13 cellular contexts compared by ENCODE assay signal in genomic region chr14:101858791-101859537, GRCh38.
A peak's percentile ranks its signal among the peaks of the same experiment; 100 is the strongest.
DNase-seq lines count a peak whose midpoint lies in the region; ATAC-seq, FAIRE-seq and TF ChIP-seq lines count a peak whose summit lies in the region.
"Had no signal": no experiment of that assay in that cellular context is flagged by ENCODE, and none has a peak within 500 bp of the region (broad histone marks: within the 10 kb centered on the region; RNA-seq: fewer than 3 reads in every experiment).

No MANE protein-coding gene starts in this region.

- no peaks in the 10 kb centered on the region for H3K9me3 Mint-ChIP-seq in activated CD8-positive, alpha-beta T cell treated with anti-CD3 and anti-CD28 coated beads for 36 hours

- peaks cover 29 to 61% (median 41%) of the 10 kb centered on the region in 10 experiments for H3K4me1 ChIP-seq in BLaER1 treated with 17β-estradiol and CSF1 and Interleukin-3, amounts not matched to agents 10 nM and 100 nM
- H3K4me1 ChIP-seq in right cardiac atrium (ENCODE audit: control insufficient read depth, insufficient read depth, low read length): peaks cover 8% of the 10 kb centered on the region

- H3K4me3 Mint-ChIP-seq in activated CD8-positive, alpha-beta T cell treated with anti-CD3 and anti-CD28 coated beads for 36 hours: peak overlapping the region; percentile 55

- CTCF ChIA-PET in activated CD8-positive, alpha-beta T cell treated with anti-CD3 and anti-CD28 coated beads for 36 hours (lab: Charles Lee): interaction anchor here (1.8 to 3.6 kb wide), 2 partner anchors 14 to 88 kb away, joined by 5 to 11 read pairs; no protein-coding TSS in a partner anchor

- peak overlapping the region in 7 of 11 experiments; percentile 3 to 21 (median 12); a peak in 6 of 22 replicates for H3K4me2 ChIP-seq in BLaER1 treated with 17β-estradiol and CSF1 and Interleukin-3, amounts not matched to agents 10 nM and 100 nM

- H3K27me3 ChIP-seq in BLaER1 treated with 17β-estradiol and CSF1 and Interleukin-3, amounts not matched to agents 10 nM and 100 nM: no peaks in the 10 kb centered on the region
- H3K27me3 ChIP-seq in right cardiac atrium (ENCODE audit: control insufficient read depth, insufficient read depth): no peaks in the 10 kb centered on the region
- H3K27me3 ChIP-seq: dorsolateral prefrontal cortex, gastroesophageal sphincter, vagina had no signal

- TF ChIP-seq POLR2A in GM12891 (IDR thresholded peaks at IDR 0.05; ENCODE audit: low read depth, low read length): no peak

- intact Hi-C loops in activated CD8-positive, alpha-beta T cell treated with anti-CD3 and anti-CD28 coated beads for 36 hours (cut with micrococcal nuclease): no loop called here
- intact Hi-C loops in right cardiac atrium (cut with DNase I): no loop called here
- intact Hi-C loops in posterior vena cava (cut with DNase I): no loop called here

- peak overlapping the region in 5 of 11 experiments; percentile 30 to 57 (median 38); a peak in 8 of 22 replicates for H3K9ac ChIP-seq in BLaER1 treated with 17β-estradiol and CSF1 and Interleukin-3, amounts not matched to agents 10 nM and 100 nM

- peaks cover 0 to 25% (median 4%) of the 10 kb centered on the region in 11 experiments; a peak in 8 of 22 replicates for H3K9me3 ChIP-seq in BLaER1 treated with 17β-estradiol and CSF1 and Interleukin-3, amounts not matched to agents 10 nM and 100 nM (replicated peaks in 1 of 11)
- no peaks in the 10 kb centered on the region for H3K9me3 ChIP-seq in right cardiac atrium (ENCODE audit: control insufficient read depth, low read length)
- H3K9me3 ChIP-seq: gastroesophageal sphincter, vagina had no signal

- no peaks in the 10 kb centered on the region for H3K27me3 Mint-ChIP-seq in activated CD8-positive, alpha-beta T cell treated with anti-CD3 and anti-CD28 coated beads for 36 hours

- DNase-seq in GM12891 (ENCODE audit: insufficient read length, low spot score): no peak
- no peak for DNase-seq in activated CD8-positive, alpha-beta T cell treated with anti-CD3 and anti-CD28 coated beads for 36 hours
- no peak for DNase-seq in right cardiac atrium
- no peak for DNase-seq in substantia nigra (lab: John Stamatoyannopoulos, UW)
- DNase-seq in posterior vena cava (ENCODE audit: low spot score): no peak
- DNase-seq: dorsolateral prefrontal cortex, mammary epithelial cell, retina had no signal

- 75% methylated on average over 17 of the region's 17 CpGs for WGBS in right cardiac atrium

- H4K20me1 ChIP-seq in BLaER1 treated with 17β-estradiol and CSF1 and Interleukin-3, amounts not matched to agents 10 nM and 100 nM: peaks cover 0 to 34% (median 0%) of the 10 kb centered on the region in 11 experiments; a peak in 5 of 22 replicates

- peak overlapping the region; percentile 92 for H3K27ac Mint-ChIP-seq in activated CD8-positive, alpha-beta T cell treated with anti-CD3 and anti-CD28 coated beads for 36 hours

- ATAC-seq in activated CD8-positive, alpha-beta T cell treated with anti-CD3 and anti-CD28 coated beads for 36 hours: peak; percentile 37
- ATAC-seq in right cardiac atrium (peak; percentile 58 to 71), HG03025 (IDR thresholded peaks at IDR 0.05; ENCODE audit: low FRiP score, unreplicated experiment) (no peak), HG02642 (IDR thresholded peaks at IDR 0.05; ENCODE audit: poor library complexity, unreplicated experiment) (no peak)
- ATAC-seq: gastroesophageal sphincter had no signal

- peaks cover 76% of the 10 kb centered on the region for H3K4me1 Mint-ChIP-seq in activated CD8-positive, alpha-beta T cell treated with anti-CD3 and anti-CD28 coated beads for 36 hours (ENCODE audit: low read depth)

- no peak for TF ChIP-seq CTCF in activated CD8-positive, alpha-beta T cell treated with anti-CD3 and anti-CD28 coated beads for 36 hours (IDR thresholded peaks at IDR 0.05)

- POLR2A ChIA-PET in activated CD8-positive, alpha-beta T cell treated with anti-CD3 and anti-CD28 coated beads for 36 hours (lab: Charles Lee): interaction anchor here (0.9 to 1.2 kb wide), 3 partner anchors 8 to 16 kb away, joined by 4 read pairs; no protein-coding TSS in a partner anchor

- H3K4me3 ChIP-seq in BLaER1 treated with 17β-estradiol and CSF1 and Interleukin-3, amounts not matched to agents 10 nM and 100 nM: no peak overlapping the region
- H3K4me3 ChIP-seq in right cardiac atrium (ENCODE audit: low read length): no peak overlapping the region
- H3K4me3 ChIP-seq: dorsolateral prefrontal cortex, gastroesophageal sphincter, vagina had no signal

- H3K36me3 Mint-ChIP-seq in activated CD8-positive, alpha-beta T cell treated with anti-CD3 and anti-CD28 coated beads for 36 hours (ENCODE audit: low read depth): peaks cover 49% of the 10 kb centered on the region

- peak overlapping the region in 9 of 11 experiments; percentile 28 to 69 (median 59); a peak in 19 of 22 replicates for H3K27ac ChIP-seq in BLaER1 treated with 17β-estradiol and CSF1 and Interleukin-3, amounts not matched to agents 10 nM and 100 nM
- H3K27ac ChIP-seq in right cardiac atrium (ENCODE audit: low read length) (peak overlapping the region; percentile 79), substantia nigra (ENCODE audit: low read depth, low read length, poor library complexity, severe bottlenecking) (no peak overlapping the region)
- H3K27ac ChIP-seq: gastroesophageal sphincter, vagina had no signal

- FAIRE-seq in GM12891 (lab: Jason Lieb, UNC): peak; percentile 41

- peaks cover 71 to 93% (median 87%) of the 10 kb centered on the region in 11 experiments for H3K36me3 ChIP-seq in BLaER1 treated with 17β-estradiol and CSF1 and Interleukin-3, amounts not matched to agents 10 nM and 100 nM

TF ChIP-seq in GM12891, 5 proteins besides CTCF, POLR2A, EP300 and RAD21:
- no peak for TF ChIP-seq POLR2AphosphoS5 (IDR thresholded peaks at IDR 0.05; ENCODE audit: low read depth, low read length)
- TF ChIP-seq POU2F2 (IDR thresholded peaks at IDR 0.05; ENCODE audit: low read depth, low read length): no peak
- TF ChIP-seq PAX5 (IDR thresholded peaks at IDR 0.05; ENCODE audit: insufficient read depth, low read length, severe bottlenecking): no peak
- TF ChIP-seq SPI1 (IDR thresholded peaks at IDR 0.05; ENCODE audit: low read depth, low read length): no peak
- no peak for TF ChIP-seq TAF1 (IDR thresholded peaks at IDR 0.05; ENCODE audit: low read depth, low read length)

Comparison
In these comparisons a context has a peak if more than half of its experiments do, and no peak if none do; other contexts are left out.
1. ATAC-seq: peak in activated CD8-positive, alpha-beta T cell treated with anti-CD3 and anti-CD28 coated beads for 36 hours (single experiment) and right cardiac atrium (2 of 2); none in HG03025 (single experiment) and HG02642 (single experiment).